Comparison of ENCODE assay signal across 16 cellular contexts in the genomic region with DNA sequence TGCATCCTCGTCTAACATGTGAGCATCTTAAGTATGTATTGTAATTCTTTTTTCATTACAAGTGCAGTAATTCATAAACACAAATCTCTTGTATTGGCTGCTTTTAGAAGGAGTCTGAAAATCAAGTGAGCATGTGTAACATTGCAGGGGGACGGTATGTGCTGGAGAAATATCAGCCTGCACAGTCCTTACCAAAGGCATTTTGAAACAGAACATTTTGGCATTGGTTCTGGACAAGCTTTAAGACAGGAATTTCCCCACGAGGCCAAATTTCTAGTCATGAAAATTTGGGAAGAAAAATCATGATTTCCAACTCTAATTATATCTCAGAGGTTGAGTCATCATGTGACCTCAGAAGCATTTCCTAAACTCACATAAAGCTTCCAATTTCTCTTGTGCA. TPM values are rescaled to one million over a fixed set of nuclear protein-coding genes. Genes with fewer than 3 reads are reported as not detected.
A peak's percentile ranks its signal among the peaks of the same experiment; 100 is the strongest.
DNase-seq lines count a peak whose midpoint lies in the region; ATAC-seq and TF ChIP-seq lines count a peak whose summit lies in the region.
"Had no signal": no experiment of that assay in that cellular context is flagged by ENCODE, and none has a peak within 500 bp of the region (broad histone marks: within the 10 kb centered on the region; RNA-seq: fewer than 3 reads in every experiment).

No MANE protein-coding gene starts in this region.

- H3K9me3 Mint-ChIP-seq in neural progenitor cell: no peaks in the 10 kb centered on the region
- H3K9me3 Mint-ChIP-seq: central memory CD8-positive, alpha-beta T cell; stimulated activated naive CD8-positive, alpha-beta T cell treated with anti-CD3 and anti-CD28 coated beads, Interleukin-15, Interleukin-2, amounts not matched to agents 100 ng/mL and 50 ng/mL, for 24 hours had no signal

- ATAC-seq in GM18517 (IDR thresholded peaks at IDR 0.05; ENCODE audit: unreplicated experiment): no peak
- ATAC-seq: foreskin keratinocyte had no signal

- H3K36me3 Mint-ChIP-seq in neural progenitor cell: no peaks in the 10 kb centered on the region

- no peak overlapping the region for H3K4me3 ChIP-seq in suprapubic skin
- H3K4me3 ChIP-seq in neural progenitor cell: no peak overlapping the region
- H3K4me3 ChIP-seq: vagina had no signal

- TF ChIP-seq POLR2A in suprapubic skin (IDR thresholded peaks at IDR 0.05): no peak

- no peaks in the 10 kb centered on the region for H3K36me3 ChIP-seq in suprapubic skin
- H3K36me3 ChIP-seq in neural progenitor cell: no peaks in the 10 kb centered on the region
- H3K36me3 ChIP-seq: neutrophil, vagina had no signal

- DNase-seq in EL: peak; percentile 49
- DNase-seq in RPMI7951 (ENCODE audit: low read depth): peak; percentile 42
- peak; percentile 90 for DNase-seq in fibroblast of the conjunctiva (ENCODE audit: low read depth)
- no peak for DNase-seq in suprapubic skin (ENCODE audit: low spot score in 2 of 2)
- no peak for DNase-seq in NCI-H510A (lab: John Stamatoyannopoulos, UW)
- no peak for DNase-seq in neural progenitor cell (ENCODE audit: low spot score)
- DNase-seq: activated CD4-positive, alpha-beta T cell treated with anti-CD3 and anti-CD28 coated beads for 1 hour; activated effector memory CD4-positive, alpha-beta T cell treated with Interleukin-2 at 50 U/mL for 16 hours; effector CD4-positive, alpha-beta T cell; foreskin keratinocyte; NCI-H187 had no signal

- H3F3A ChIP-seq in neural progenitor cell (ENCODE audit: low read depth): no peaks in the 10 kb centered on the region

- no peak overlapping the region for H3K27ac Mint-ChIP-seq in neural progenitor cell
- H3K27ac Mint-ChIP-seq: stimulated activated naive CD8-positive, alpha-beta T cell treated with anti-CD3 and anti-CD28 coated beads, Interleukin-15, Interleukin-2, amounts not matched to agents 100 ng/mL and 50 ng/mL, for 24 hours had no signal

- peaks cover 4% of the 10 kb centered on the region for H3K27me3 Mint-ChIP-seq in neural progenitor cell (ENCODE audit: insufficient read depth, low read depth)
- H3K27me3 Mint-ChIP-seq: central memory CD8-positive, alpha-beta T cell; stimulated activated naive CD8-positive, alpha-beta T cell treated with anti-CD3 and anti-CD28 coated beads, Interleukin-15, Interleukin-2, amounts not matched to agents 100 ng/mL and 50 ng/mL, for 24 hours had no signal

- no peaks in the 10 kb centered on the region for H4K20me1 ChIP-seq in neural progenitor cell (ENCODE audit: low read depth)

- H3K27ac ChIP-seq in suprapubic skin (peak overlapping the region; percentile 51), neural progenitor cell (no peak overlapping the region)
- H3K27ac ChIP-seq: foreskin keratinocyte, neutrophil, vagina had no signal

- no peak for TF ChIP-seq CTCF in suprapubic skin (IDR thresholded peaks at IDR 0.05)
- no peak for TF ChIP-seq CTCF in neural progenitor cell (IDR thresholded peaks at IDR 0.05)

- no peak overlapping the region for H3K9ac ChIP-seq in neural progenitor cell

- no peak overlapping the region for H2AFZ ChIP-seq in neural progenitor cell (replicated peaks)

- H3K4me1 ChIP-seq in suprapubic skin: peaks cover 46% of the 10 kb centered on the region
- peaks cover 9% of the 10 kb centered on the region for H3K4me1 ChIP-seq in neural progenitor cell

- no peak overlapping the region for H3K4me3 Mint-ChIP-seq in neural progenitor cell
- H3K4me3 Mint-ChIP-seq: central memory CD8-positive, alpha-beta T cell; stimulated activated naive CD8-positive, alpha-beta T cell treated with anti-CD3 and anti-CD28 coated beads, Interleukin-15, Interleukin-2, amounts not matched to agents 100 ng/mL and 50 ng/mL, for 24 hours had no signal

- no peaks in the 10 kb centered on the region for H3K79me2 ChIP-seq in neural progenitor cell (ENCODE audit: low read depth)

- 45% methylated on average over 3 of the region's 3 CpGs for WGBS in suprapubic skin

- no peak for TF ChIP-seq EP300 in suprapubic skin (IDR thresholded peaks at IDR 0.05)

- H3K27me3 ChIP-seq in suprapubic skin (no peaks in the 10 kb centered on the region), neural progenitor cell (no peaks in the 10 kb centered on the region)
- H3K27me3 ChIP-seq: foreskin keratinocyte, vagina had no signal

- peaks cover 17% of the 10 kb centered on the region for H3K4me1 Mint-ChIP-seq in neural progenitor cell
- H3K4me1 Mint-ChIP-seq: central memory CD8-positive, alpha-beta T cell had no signal

- no peak overlapping the region for H3K4me2 ChIP-seq in neural progenitor cell

- H3K9me3 ChIP-seq in suprapubic skin (no peaks in the 10 kb centered on the region), neural progenitor cell (ENCODE audit: low read depth) (no peaks in the 10 kb centered on the region)
- H3K9me3 ChIP-seq: neutrophil, vagina had no signal

RNA-seq across cellular contexts. Expression of gene NRP2, which starts 24.7 kb away (rescaled TPM):
- 57.7 and 73.5 TPM in 2 replicates for total RNA-seq in RPMI7951 (2014; rRNA removed; shearing (Covaris generic))
- total RNA-seq in suprapubic skin: 1 to 10 TPM; 3.4 to 8.9 (median 6.6) TPM
- 27.8 and 32.0 TPM in 2 replicates for total RNA-seq in neural progenitor cell (ENCODE audit: low replicate concordance)

Comparison
In these comparisons a context has a peak if more than half of its experiments do, and no peak if none do; other contexts are left out.
1. DNase-seq: peak in EL (single experiment), RPMI7951 (single experiment) and fibroblast of the conjunctiva (single experiment); none in suprapubic skin (0 of 2), NCI-H510A (single experiment) and neural progenitor cell (single experiment).